In the genomic region with DNA sequence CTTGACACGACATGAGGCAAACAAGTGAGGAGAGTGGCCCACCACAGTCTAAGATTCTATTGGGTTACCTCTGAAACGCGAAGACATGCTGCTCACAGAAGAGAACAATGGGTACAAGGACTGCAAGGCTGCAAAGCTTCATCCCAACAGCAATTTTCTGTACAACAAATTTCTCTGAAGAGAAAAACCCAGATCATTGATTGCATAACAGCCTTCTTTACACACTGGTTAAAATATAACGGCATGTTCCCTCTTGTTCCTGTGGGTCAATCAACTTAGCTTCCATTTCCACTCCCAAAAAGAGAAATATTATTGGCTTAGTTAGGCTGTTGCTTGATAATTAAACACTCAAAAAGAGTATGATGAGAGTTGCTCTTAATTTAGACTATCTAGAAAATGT, we compare ENCODE assay signal across 31 cellular contexts. TPM values are rescaled to one million over a fixed set of nuclear protein-coding genes. Genes with fewer than 3 reads are reported as not detected.
"Had no signal": no experiment of that assay in that cellular context is flagged by ENCODE, and none has a peak within 500 bp of the region (broad histone marks: within the 10 kb centered on the region; RNA-seq: fewer than 3 reads in every experiment).

A gene with protein sequence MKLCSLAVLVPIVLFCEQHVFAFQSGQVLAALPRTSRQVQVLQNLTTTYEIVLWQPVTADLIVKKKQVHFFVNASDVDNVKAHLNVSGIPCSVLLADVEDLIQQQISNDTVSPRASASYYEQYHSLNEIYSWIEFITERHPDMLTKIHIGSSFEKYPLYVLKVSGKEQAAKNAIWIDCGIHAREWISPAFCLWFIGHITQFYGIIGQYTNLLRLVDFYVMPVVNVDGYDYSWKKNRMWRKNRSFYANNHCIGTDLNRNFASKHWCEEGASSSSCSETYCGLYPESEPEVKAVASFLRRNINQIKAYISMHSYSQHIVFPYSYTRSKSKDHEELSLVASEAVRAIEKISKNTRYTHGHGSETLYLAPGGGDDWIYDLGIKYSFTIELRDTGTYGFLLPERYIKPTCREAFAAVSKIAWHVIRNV (minus strand): TSS at position 166 of the 400 bp plus-strand sequence. CDS start 24 bp downstream, at position 142.

- H3K9me3 Mint-ChIP-seq: activated naive CD4-positive, alpha-beta T cell treated with anti-CD3 and anti-CD28 coated beads, Interleukin-2, amount 50 U/mL, for 24 hours; activated naive CD8-positive, alpha-beta T cell treated with anti-CD3 and anti-CD28 coated beads, Interleukin-2, amount 50 U/mL, for 24 hours; activated T-helper 2 cell treated with anti-CD3 and anti-CD28 coated beads, Interferon-gamma antibody, Interleukin-2, Interleukin-4, amounts not matched to agents 10 μg/mL and 5 μg/mL and 100 μg/mL, durations not matched to agents 14 hours and 24 hours and 36 hours; mesothelial cell of epicardium; naive thymus-derived CD8-positive, alpha-beta T cell; T-helper 1 cell treated with Interleukin-12 subunit alpha and Interleukin-12 subunit beta and Interleukin-4 antibody, amounts not matched to agents 30 μg/mL and 1 μg/mL, for 36 hours had no signal

- H3K4me1 ChIP-seq: colonic mucosa, esophagus squamous epithelium, suprapubic skin, uterus had no signal

- DNase-seq: activated CD4-positive, alpha-beta T cell treated with anti-CD3 and anti-CD28 coated beads for 1 hour; activated CD8-positive, alpha-beta memory T cell treated with anti-CD3 and anti-CD28 coated beads, Interleukin-2, amount 10 ng/mL, durations not matched to agents 7 days and 5 days; activated CD8-positive, alpha-beta T cell treated with anti-CD3 and anti-CD28 coated beads, Interleukin-2, amount 10 ng/mL, durations not matched to agents 7 days and 5 days; activated naive CD8-positive, alpha-beta T cell treated with anti-CD3 and anti-CD28 coated beads, Interleukin-2, amount 50 U/mL, for 24 hours; activated T-cell treated with anti-CD3 and anti-CD28 coated beads, Interleukin-2, amount 50 U/mL, for 48 hours; amygdala; cerebellar nuclear complex; colonic mucosa; effector CD8-positive, alpha-beta T cell; esophagus squamous epithelium; foreskin melanocyte; heart right ventricle; kidney glomerular epithelial cell; left ventricle myocardium inferior; naive thymus-derived CD8-positive, alpha-beta T cell; occipital lobe; right cardiac atrium; spleen; stimulated activated naive CD4-positive, alpha-beta T cell; T1000; uterus had no signal

- H3K27me3 ChIP-seq: colonic mucosa, heart right ventricle, spleen, suprapubic skin, tibial nerve, uterus had no signal

- H3K4me3 Mint-ChIP-seq: activated CD8-positive, alpha-beta memory T cell treated with anti-CD3 and anti-CD28 coated beads, Interleukin-2, amount 10 ng/mL, durations not matched to agents 7 days and 5 days; activated CD8-positive, alpha-beta T cell treated with anti-CD3 and anti-CD28 coated beads, Interleukin-2, amount 10 ng/mL, durations not matched to agents 7 days and 5 days; activated naive CD4-positive, alpha-beta T cell treated with anti-CD3 and anti-CD28 coated beads, Interleukin-2, amount 50 U/mL, for 24 hours; activated naive CD8-positive, alpha-beta T cell treated with anti-CD3 and anti-CD28 coated beads, Interleukin-2, amount 50 U/mL, for 24 hours; mesothelial cell of epicardium; naive thymus-derived CD8-positive, alpha-beta T cell; neural crest cell; T-helper 1 cell treated with Interleukin-12 subunit alpha and Interleukin-12 subunit beta and Interleukin-4 antibody, amounts not matched to agents 30 μg/mL and 1 μg/mL, for 36 hours had no signal

- H3K36me3 Mint-ChIP-seq: activated CD8-positive, alpha-beta memory T cell treated with anti-CD3 and anti-CD28 coated beads, Interleukin-2, amount 10 ng/mL, durations not matched to agents 7 days and 5 days; activated naive CD4-positive, alpha-beta T cell treated with anti-CD3 and anti-CD28 coated beads, Interleukin-2, amount 50 U/mL, for 24 hours; mesothelial cell of epicardium; naive thymus-derived CD8-positive, alpha-beta T cell had no signal

- ATAC-seq: activated CD8-positive, alpha-beta memory T cell treated with anti-CD3 and anti-CD28 coated beads, Interleukin-2, amount 10 ng/mL, durations not matched to agents 7 days and 5 days; activated CD8-positive, alpha-beta T cell treated with anti-CD3 and anti-CD28 coated beads, Interleukin-2, amount 10 ng/mL, durations not matched to agents 7 days and 5 days; activated naive CD8-positive, alpha-beta T cell treated with anti-CD3 and anti-CD28 coated beads, Interleukin-2, amount 50 U/mL, for 24 hours; heart right ventricle; naive thymus-derived CD8-positive, alpha-beta T cell; right cardiac atrium had no signal

- H3K27ac ChIP-seq: colonic mucosa, epithelial cell of prostate, esophagus squamous epithelium, heart right ventricle, left ventricle myocardium inferior, spleen, suprapubic skin, tibial nerve, uterus had no signal

- H3K9me3 ChIP-seq: colonic mucosa, esophagus squamous epithelium, heart right ventricle, left ventricle myocardium inferior, spleen, suprapubic skin, tibial nerve, uterus had no signal

- H3K27ac Mint-ChIP-seq: activated CD8-positive, alpha-beta memory T cell treated with anti-CD3 and anti-CD28 coated beads, Interleukin-2, amount 10 ng/mL, durations not matched to agents 7 days and 5 days; activated CD8-positive, alpha-beta T cell treated with anti-CD3 and anti-CD28 coated beads, Interleukin-2, amount 10 ng/mL, durations not matched to agents 7 days and 5 days; activated naive CD4-positive, alpha-beta T cell treated with anti-CD3 and anti-CD28 coated beads, Interleukin-2, amount 50 U/mL, for 24 hours; activated naive CD8-positive, alpha-beta T cell treated with anti-CD3 and anti-CD28 coated beads, Interleukin-2, amount 50 U/mL, for 24 hours; activated T-helper 2 cell treated with anti-CD3 and anti-CD28 coated beads, Interferon-gamma antibody, Interleukin-2, Interleukin-4, amounts not matched to agents 10 μg/mL and 5 μg/mL and 100 μg/mL, durations not matched to agents 14 hours and 24 hours and 36 hours; mesothelial cell of epicardium; T-helper 1 cell treated with Interleukin-12 subunit alpha and Interleukin-12 subunit beta and Interleukin-4 antibody, amounts not matched to agents 30 μg/mL and 1 μg/mL, for 36 hours had no signal

- H3K4me3 ChIP-seq: colonic mucosa, esophagus squamous epithelium, heart right ventricle, left ventricle myocardium inferior, spleen, suprapubic skin, tibial nerve, uterus had no signal

- H3K36me3 ChIP-seq: colonic mucosa, esophagus squamous epithelium, heart right ventricle, left ventricle myocardium inferior, spleen, suprapubic skin, tibial nerve, uterus had no signal

RNA-seq across cellular contexts. Expression of the gene that starts here (rescaled TPM):
- total RNA-seq: activated CD8-positive, alpha-beta memory T cell treated with anti-CD3 and anti-CD28 coated beads, Interleukin-2, amount 10 ng/mL, durations not matched to agents 7 days and 5 days; activated CD8-positive, alpha-beta T cell treated with anti-CD3 and anti-CD28 coated beads, Interleukin-2, amount 10 ng/mL, durations not matched to agents 7 days and 5 days; activated T-helper 2 cell treated with anti-CD3 and anti-CD28 coated beads, Interferon-gamma antibody, Interleukin-2, Interleukin-4, amounts not matched to agents 10 μg/mL and 5 μg/mL and 100 μg/mL, durations not matched to agents 14 hours and 24 hours and 36 hours; esophagus squamous epithelium; glomerular endothelial cell; heart right ventricle; left ventricle myocardium inferior; mesothelial cell of epicardium; naive thymus-derived CD8-positive, alpha-beta T cell; occipital lobe; pulmonary artery endothelial cell; right cardiac atrium; spleen; tibial nerve had no signal
